In genomic region chr17:37082985-37083384, GRCh38 we compare ENCODE assay signal across 17 cellular contexts.
DNase-seq lines count a peak whose midpoint lies in the region; ATAC-seq and TF ChIP-seq lines count a peak whose summit lies in the region.
"Had no signal": no experiment of that assay in that cellular context is flagged by ENCODE, and none has a peak within 500 bp of the region (broad histone marks: within the 10 kb centered on the region; RNA-seq: fewer than 3 reads in every experiment).

No MANE protein-coding gene starts in this region.

- peak overlapping the region; percentile 43; the same call in 1 of the 2 replicates for H3K9ac ChIP-seq in iPS-20b (ENCODE audit: low read depth, low read length)
- H3K9ac ChIP-seq: GM23248 had no signal

- TF ChIP-seq CTCF in RWPE2 (IDR thresholded peaks at IDR 0.05; ENCODE audit: poor library complexity, severe bottlenecking) (no peak), hepatocyte (IDR thresholded peaks at IDR 0.05; ENCODE audit: poor library complexity) (no peak)

- H3K9me2 ChIP-seq in hepatocyte (replicated peaks; ENCODE audit: insufficient read depth), result no peaks in the 10 kb centered on the region

- H3K4me2 ChIP-seq in hepatocyte, result no peak overlapping the region

- H3K36me3 ChIP-seq in RWPE2 (ENCODE audit: low read depth) (peaks cover 16% of the 10 kb centered on the region), iPS-20b (ENCODE audit: insufficient read depth, low read depth, low read length) (peaks cover 35% of the 10 kb centered on the region), hepatocyte (replicated peaks; ENCODE audit: insufficient read depth, low read depth) (no peaks in the 10 kb centered on the region)

- H3K4me1 Mint-ChIP-seq in activated naive CD8-positive, alpha-beta T cell treated with anti-CD3 and anti-CD28 coated beads, Interleukin-2, amount 10 ng/mL, durations not matched to agents 7 days and 5 days, result peaks cover 16% of the 10 kb centered on the region
- H3K4me1 Mint-ChIP-seq in activated naive CD8-positive, alpha-beta T cell treated with anti-CD3 and anti-CD28 coated beads, Interleukin-2, amount 50 U/mL, for 24 hours, result peaks cover 2% of the 10 kb centered on the region
- H3K4me1 Mint-ChIP-seq in stimulated activated naive CD8-positive, alpha-beta T cell treated with anti-CD3 and anti-CD28 coated beads, Interleukin-15, amount 100 ng/mL, for 72 hours, result peaks cover 10% of the 10 kb centered on the region

- no peaks in the 10 kb centered on the region for H3K27me3 ChIP-seq in RWPE2 (ENCODE audit: insufficient read depth, poor library complexity, severe bottlenecking)
- no peaks in the 10 kb centered on the region for H3K27me3 ChIP-seq in iPS-20b (ENCODE audit: insufficient read depth, low read length)
- H3K27me3 ChIP-seq in hepatocyte, result no peaks in the 10 kb centered on the region
- H3K27me3 ChIP-seq: SJSA1 had no signal

- no peak for DNase-seq in activated naive CD8-positive, alpha-beta T cell treated with anti-CD3 and anti-CD28 coated beads, Interleukin-2, amount 10 ng/mL, durations not matched to agents 7 days and 5 days
- DNase-seq in activated naive CD8-positive, alpha-beta T cell treated with anti-CD3 and anti-CD28 coated beads, Interleukin-2, amount 50 U/mL, for 24 hours, result no peak
- DNase-seq in RWPE2 (ENCODE audit: low spot score) (no peak), OCI-M1 (lab: John Stamatoyannopoulos, UW) (no peak), hepatocyte (ENCODE audit: low spot score) (no peak)
- DNase-seq in stimulated activated naive CD8-positive, alpha-beta T cell treated with anti-CD3 and anti-CD28 coated beads, Interleukin-15, amount 100 ng/mL, for 72 hours, result no peak
- no peak for DNase-seq in activated CD8-positive, alpha-beta memory T cell treated with anti-CD3 and anti-CD28 coated beads, Interleukin-2, amount 50 U/mL, for 48 hours
- DNase-seq: 8988T; CD8-positive, alpha-beta T cell; GM23248; NCI-H1417 treated with DMSO at 0.1 percent for 48 hours; NCI-H1930; NCI-H526 treated with DMSO at 0.1 percent for 48 hours; NK-92 treated with Interleukin-12 subunit alpha and Interleukin-12 subunit beta, amount 100 ng/mL, for 24 hours had no signal

- no peak overlapping the region for H3K4me3 Mint-ChIP-seq in activated naive CD8-positive, alpha-beta T cell treated with anti-CD3 and anti-CD28 coated beads, Interleukin-2, amount 10 ng/mL, durations not matched to agents 7 days and 5 days
- no peak overlapping the region for H3K4me3 Mint-ChIP-seq in activated naive CD8-positive, alpha-beta T cell treated with anti-CD3 and anti-CD28 coated beads, Interleukin-2, amount 50 U/mL, for 24 hours
- no peak overlapping the region for H3K4me3 Mint-ChIP-seq in stimulated activated naive CD8-positive, alpha-beta T cell treated with anti-CD3 and anti-CD28 coated beads, Interleukin-15, amount 100 ng/mL, for 72 hours
- H3K4me3 Mint-ChIP-seq: CD8-positive, alpha-beta T cell had no signal

- H3K4me1 ChIP-seq in RWPE2 (ENCODE audit: insufficient read depth, poor library complexity, severe bottlenecking), result no peaks in the 10 kb centered on the region
- peaks cover 13% of the 10 kb centered on the region; the same call in 1 of the 2 replicates for H3K4me1 ChIP-seq in iPS-20b (ENCODE audit: insufficient read depth, low read length)
- peaks cover 15% of the 10 kb centered on the region for H3K4me1 ChIP-seq in hepatocyte (ENCODE audit: insufficient read depth)
- H3K4me1 ChIP-seq: SJSA1 had no signal

- no peak overlapping the region for H3K4me3 ChIP-seq in RWPE2 (ENCODE audit: severe bottlenecking)
- H3K4me3 ChIP-seq in iPS-20b (ENCODE audit: low read length), result no peak overlapping the region
- H3K4me3 ChIP-seq in hepatocyte, result no peak overlapping the region
- H3K4me3 ChIP-seq: GM23248, SJSA1 had no signal

- POLR2A ChIA-PET in activated naive CD8-positive, alpha-beta T cell treated with anti-CD3 and anti-CD28 coated beads, Interleukin-2, amount 10 ng/mL, durations not matched to agents 7 days and 5 days (lab: Charles Lee), result no interaction called here

- ATAC-seq in activated naive CD8-positive, alpha-beta T cell treated with anti-CD3 and anti-CD28 coated beads, Interleukin-2, amount 10 ng/mL, durations not matched to agents 7 days and 5 days (ENCODE audit: low read depth), result no peak
- ATAC-seq in activated naive CD8-positive, alpha-beta T cell treated with anti-CD3 and anti-CD28 coated beads, Interleukin-2, amount 50 U/mL, for 24 hours, result no peak
- ATAC-seq in RWPE2 (ENCODE audit: low read depth), result peak; percentile 13; the same call in 1 of the 3 replicates
- no peak for ATAC-seq in stimulated activated naive CD8-positive, alpha-beta T cell treated with anti-CD3 and anti-CD28 coated beads, Interleukin-15, amount 100 ng/mL, for 72 hours
- ATAC-seq: CD8-positive, alpha-beta T cell had no signal

- WGBS in hepatocyte (ENCODE audit: low lambda C conversion rate, missing lambda C conversion rate), result 93% methylated on average over 4 of the region's 4 CpGs

- no peaks in the 10 kb centered on the region for H3K27me3 Mint-ChIP-seq in activated naive CD8-positive, alpha-beta T cell treated with anti-CD3 and anti-CD28 coated beads, Interleukin-2, amount 10 ng/mL, durations not matched to agents 7 days and 5 days
- H3K27me3 Mint-ChIP-seq in activated naive CD8-positive, alpha-beta T cell treated with anti-CD3 and anti-CD28 coated beads, Interleukin-2, amount 50 U/mL, for 24 hours, result no peaks in the 10 kb centered on the region
- H3K27me3 Mint-ChIP-seq in stimulated activated naive CD8-positive, alpha-beta T cell treated with anti-CD3 and anti-CD28 coated beads, Interleukin-15, amount 100 ng/mL, for 72 hours, result no peaks in the 10 kb centered on the region

- H3K27ac Mint-ChIP-seq in activated naive CD8-positive, alpha-beta T cell treated with anti-CD3 and anti-CD28 coated beads, Interleukin-2, amount 10 ng/mL, durations not matched to agents 7 days and 5 days, result peak overlapping the region; percentile 45
- H3K27ac Mint-ChIP-seq in activated naive CD8-positive, alpha-beta T cell treated with anti-CD3 and anti-CD28 coated beads, Interleukin-2, amount 50 U/mL, for 24 hours, result no peak overlapping the region
- peak overlapping the region; percentile 31 to 59 for H3K27ac Mint-ChIP-seq in stimulated activated naive CD8-positive, alpha-beta T cell treated with anti-CD3 and anti-CD28 coated beads, Interleukin-15, amount 100 ng/mL, for 72 hours
- H3K27ac Mint-ChIP-seq: CD8-positive, alpha-beta T cell had no signal

- H3K9me3 ChIP-seq in RWPE2 (ENCODE audit: severe bottlenecking) (no peaks in the 10 kb centered on the region), iPS-20b (ENCODE audit: insufficient read depth, low read depth, low read length) (peaks cover 11% of the 10 kb centered on the region; the same call in 1 of the 2 replicates), hepatocyte (ENCODE audit: low read depth) (peaks cover 3% of the 10 kb centered on the region)
- H3K9me3 ChIP-seq: SJSA1 had no signal

- no peaks in the 10 kb centered on the region for H4K20me1 ChIP-seq in hepatocyte (ENCODE audit: insufficient read depth, poor library complexity, severe bottlenecking)

- no peak overlapping the region for H2AFZ ChIP-seq in hepatocyte
- H2AFZ ChIP-seq: GM23248 had no signal

- peaks cover 22% of the 10 kb centered on the region for H3K36me3 Mint-ChIP-seq in activated naive CD8-positive, alpha-beta T cell treated with anti-CD3 and anti-CD28 coated beads, Interleukin-2, amount 10 ng/mL, durations not matched to agents 7 days and 5 days
- H3K36me3 Mint-ChIP-seq in activated naive CD8-positive, alpha-beta T cell treated with anti-CD3 and anti-CD28 coated beads, Interleukin-2, amount 50 U/mL, for 24 hours (ENCODE audit: low read depth), result peaks cover 27% of the 10 kb centered on the region

- H3K27ac ChIP-seq in RWPE2 (ENCODE audit: poor library complexity, severe bottlenecking) (no peak overlapping the region), iPS-20b (ENCODE audit: low read length) (peak overlapping the region; percentile 44), hepatocyte (no peak overlapping the region)
- H3K27ac ChIP-seq: GM23248, RWPE1, SJSA1 had no signal

- peaks cover 5% of the 10 kb centered on the region for H3K9me3 Mint-ChIP-seq in activated naive CD8-positive, alpha-beta T cell treated with anti-CD3 and anti-CD28 coated beads, Interleukin-2, amount 10 ng/mL, durations not matched to agents 7 days and 5 days
- peaks cover 6% of the 10 kb centered on the region for H3K9me3 Mint-ChIP-seq in activated naive CD8-positive, alpha-beta T cell treated with anti-CD3 and anti-CD28 coated beads, Interleukin-2, amount 50 U/mL, for 24 hours
- peaks cover 6 to 14% of the 10 kb centered on the region in 2 donors for H3K9me3 Mint-ChIP-seq in stimulated activated naive CD8-positive, alpha-beta T cell treated with anti-CD3 and anti-CD28 coated beads, Interleukin-15, amount 100 ng/mL, for 72 hours

- no peaks in the 10 kb centered on the region for H3K79me2 ChIP-seq in hepatocyte
